ENCODE assay signal across 9 cellular contexts in the genomic region with DNA sequence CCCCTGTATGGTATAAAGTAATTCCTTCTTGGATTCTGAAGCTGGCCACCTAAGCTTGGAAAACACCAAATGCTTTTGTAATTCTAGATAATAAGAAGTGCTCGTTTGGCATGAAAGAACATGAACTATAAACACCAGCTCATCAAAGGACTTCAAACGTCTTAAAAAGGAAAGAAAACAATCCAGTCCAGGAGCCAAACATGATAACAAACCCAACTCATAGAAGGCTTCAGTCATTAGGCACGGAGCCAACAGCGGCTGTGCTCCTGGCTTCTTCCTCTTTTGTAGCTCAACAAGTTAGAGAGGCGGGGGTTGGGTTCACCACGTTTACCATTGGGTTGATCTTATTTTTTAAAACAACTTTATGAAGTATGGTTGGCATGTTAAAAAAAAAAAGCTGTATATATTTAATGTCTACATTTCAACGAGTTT. TPM values are rescaled to one million over a fixed set of nuclear protein-coding genes. Genes with fewer than 3 reads are reported as not detected.
A peak's percentile ranks its signal among the peaks of the same experiment; 100 is the strongest.
DNase-seq lines count a peak whose midpoint lies in the region; ATAC-seq and TF ChIP-seq lines count a peak whose summit lies in the region.
"Had no signal": no experiment of that assay in that cellular context is flagged by ENCODE, and none has a peak within 500 bp of the region (broad histone marks: within the 10 kb centered on the region; RNA-seq: fewer than 3 reads in every experiment).

No MANE protein-coding gene starts in this region.

- DNase-seq in AG10803 (ENCODE audit: low read depth) (peak; percentile 9), NOMO-1 treated with dmso at 0.1 percent for 144 hours (lab: John Stamatoyannopoulos, UW; ENCODE audit: unreplicated experiment) (peak; percentile 76), adipocyte (ENCODE audit: low read depth) (peak; percentile 11), kidney tubule cell (ENCODE audit: low spot score) (peak; percentile 58), testis (peak; percentile 74), NCI-H82 treated with DMSO at 0.1 percent for 48 hours (lab: John Stamatoyannopoulos, UW; ENCODE audit: unreplicated experiment) (no peak)

- H3K36me3 ChIP-seq in adipocyte (ENCODE audit: control insufficient read depth, insufficient read depth, low read length, severe bottlenecking) (no peaks in the 10 kb centered on the region), testis (ENCODE audit: low read depth, missing control alignments) (no peaks in the 10 kb centered on the region)
- H3K36me3 ChIP-seq: upper lobe of left lung had no signal

- 30 to 33% methylated on average over 7 of the region's 7 CpGs for WGBS in testis, 2 donors

- H3K9ac ChIP-seq in adipocyte (ENCODE audit: low read length): no peak overlapping the region

- intact Hi-C loops in testis (cut with DNase I; ENCODE audit: low total_unique reads): no loop called here

- TF ChIP-seq CTCF in AG10803 (conservative IDR thresholded peaks at IDR 0.05; ENCODE audit: low read length) (no peak), testis (IDR thresholded peaks at IDR 0.05) (no peak)

- ATAC-seq in GM18868 (IDR thresholded peaks at IDR 0.05; ENCODE audit: unreplicated experiment): peak; percentile 18
- ATAC-seq in GM18858 (IDR thresholded peaks at IDR 0.05; ENCODE audit: unreplicated experiment): no peak

- H3K9me3 ChIP-seq in adipocyte (ENCODE audit: control insufficient read depth, low read length): no peaks in the 10 kb centered on the region
- no peaks in the 10 kb centered on the region for H3K9me3 ChIP-seq in testis
- H3K9me3 ChIP-seq: upper lobe of left lung had no signal

- H3K4me3 ChIP-seq in AG10803 (ENCODE audit: low read length) (no peak overlapping the region; the same call in 1 of the 2 replicates), adipocyte (ENCODE audit: low read length) (no peak overlapping the region), testis (no peak overlapping the region)

- H3K4me1 ChIP-seq in adipocyte (ENCODE audit: control insufficient read depth, insufficient read depth, low read length) (peaks cover 11% of the 10 kb centered on the region), testis (peaks cover 12% of the 10 kb centered on the region)

- TF ChIP-seq POLR2A in testis (IDR thresholded peaks at IDR 0.05): no peak

- H3K27me3 ChIP-seq in adipocyte (replicated peaks; ENCODE audit: control insufficient read depth, insufficient read depth, low read length): peaks cover 23% of the 10 kb centered on the region
- H3K27me3 ChIP-seq in testis: no peaks in the 10 kb centered on the region
- H3K27me3 ChIP-seq: upper lobe of left lung had no signal

- H3K27ac ChIP-seq in testis: no peak overlapping the region

RNA-seq across cellular contexts. Expression of a gene that starts 56.4 kb away (rescaled TPM):
- total RNA-seq in testis: 10 to 100 TPM; 61.7 to 83.8 TPM
- polyA plus RNA-seq in testis (ENCODE audit: insufficient read depth, low read depth, low replicate concordance): 32.5 TPM
